Comparison of ENCODE assay signal across 1 cellular context in genomic region chr9:125189361-125190289, GRCh38.
TF ChIP-seq lines count a peak whose summit lies in the region.

TSS of gene PPP6C (minus strand) at chr9:125189803. CDS start at chr9:125189718, 85 bp downstream.

TF ChIP-seq in K562, 482 proteins besides CTCF, POLR2A, EP300 and RAD21 (continued from another document and continues in another):
- TF ChIP-seq CHD7 (IDR thresholded peaks at IDR 0.05; ENCODE audit: low read depth, low read length) = no peak
- no peak; the same call in 1 of the 2 replicates for TF ChIP-seq ZNF175 (CRISPR knock-in tag; IDR thresholded peaks at IDR 0.05; ENCODE audit: low read depth)
- TF ChIP-seq SLC30A9 (CRISPR knock-in tag; IDR thresholded peaks at IDR 0.05) = no peak
- TF ChIP-seq EP400 (IDR thresholded peaks at IDR 0.05) = peak; percentile 79
- TF ChIP-seq POLR2G (IDR thresholded peaks at IDR 0.05; ENCODE audit: low read depth, low read length) = peak; percentile 87
- TF ChIP-seq CBX5 (IDR thresholded peaks at IDR 0.05; ENCODE audit: borderline replicate concordance, low read depth) = no peak
- TF ChIP-seq KLF10 (CRISPR knock-in tag; IDR thresholded peaks at IDR 0.05) = no peak
- no peak for TF ChIP-seq MGA (IDR thresholded peaks at IDR 0.05)
- TF ChIP-seq TRIM25 (IDR thresholded peaks at IDR 0.05; ENCODE audit: borderline replicate concordance) = no peak
- TF ChIP-seq ZNF121 (CRISPR knock-in tag; conservative IDR thresholded peaks at IDR 0.05) = 0 out of 2 replicates have a peak, but pooled peaks have one; percentile 13
- no peak for TF ChIP-seq EWSR1 (IDR thresholded peaks at IDR 0.05; ENCODE audit: borderline replicate concordance, low read depth, partially characterized antibody)
- no peak for TF ChIP-seq BMI1 (IDR thresholded peaks at IDR 0.05; ENCODE audit: low read length)
- peak; percentile 78 for TF ChIP-seq SP1 (CRISPR knock-in tag; IDR thresholded peaks at IDR 0.05)
- TF ChIP-seq ZBTB8A (IDR thresholded peaks at IDR 0.05; ENCODE audit: partially characterized antibody) = peak; percentile 63
- TF ChIP-seq THAP12 (CRISPR knock-in tag; IDR thresholded peaks at IDR 0.05) = 0 out of 2 replicates have a peak, but pooled peaks have one; percentile 47
- no peak for TF ChIP-seq ZNF766 (CRISPR knock-in tag; conservative IDR thresholded peaks at IDR 0.05)
- TF ChIP-seq FOXA3 (CRISPR knock-in tag; conservative IDR thresholded peaks at IDR 0.05 in 1 of 2, IDR thresholded peaks at IDR 0.05 in 1 of 2) = no peak; a peak in 1 of 4 replicates
- TF ChIP-seq BHLHE40 (IDR thresholded peaks at IDR 0.05; ENCODE audit: low read length) = peak; percentile 76
- no peak; the same call in 1 of the 2 replicates for TF ChIP-seq FOXP1 (CRISPR knock-in tag; IDR thresholded peaks at IDR 0.05)
- TF ChIP-seq FOXP4 (CRISPR knock-in tag; IDR thresholded peaks at IDR 0.05; ENCODE audit: borderline replicate concordance) = no peak
